Comparison of ENCODE assay signal across 1 cellular context in the genomic region with DNA sequence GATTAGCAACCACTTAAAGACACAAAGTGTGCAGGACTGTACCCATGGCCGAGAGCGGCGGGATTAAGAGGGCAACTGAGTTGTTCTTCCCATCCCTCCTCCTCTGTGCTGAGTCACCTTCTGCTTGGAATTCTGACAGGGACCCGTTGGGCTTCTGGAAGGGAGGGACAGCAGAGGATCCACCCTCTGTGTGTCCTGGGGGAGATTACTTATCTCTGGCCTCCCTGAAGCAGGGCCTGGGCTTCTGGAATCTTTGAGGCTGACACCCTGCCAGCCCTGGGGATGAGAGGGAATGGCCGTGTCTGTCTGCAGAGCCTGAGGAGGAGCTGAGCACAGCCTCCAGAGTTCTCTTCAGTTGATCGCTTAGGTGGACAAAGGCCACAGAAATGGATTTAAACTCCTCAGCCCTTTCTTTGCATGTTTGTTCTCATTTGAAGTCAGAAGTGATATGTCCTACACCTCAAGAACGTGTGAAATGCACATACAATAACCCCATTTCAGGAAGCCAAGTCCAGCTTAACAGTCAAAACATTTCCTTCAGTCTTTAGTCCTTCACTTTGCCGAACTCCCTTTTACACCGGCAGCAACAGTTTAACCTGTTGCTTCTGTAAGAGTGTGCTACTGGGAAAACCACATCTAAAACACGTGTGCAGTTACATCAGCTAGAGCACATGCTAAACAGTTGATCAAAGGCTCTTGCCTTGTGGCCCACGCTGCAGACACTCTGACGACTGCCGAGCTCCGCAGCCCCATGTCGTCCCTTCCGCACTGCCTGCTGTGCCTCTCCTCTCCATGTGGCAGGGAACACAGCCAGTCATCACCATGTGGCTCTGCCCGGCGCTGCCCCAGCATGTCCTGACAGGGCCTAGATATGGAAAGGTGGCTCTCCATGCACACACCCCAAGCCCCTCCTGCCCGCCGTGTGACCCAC.
TF ChIP-seq lines count a peak whose summit lies in the region.

No MANE protein-coding gene starts in this region.

TF ChIP-seq in K562, 482 proteins besides CTCF, POLR2A, EP300 and RAD21 (continued from another document):
- TF ChIP-seq, protein P1, sequence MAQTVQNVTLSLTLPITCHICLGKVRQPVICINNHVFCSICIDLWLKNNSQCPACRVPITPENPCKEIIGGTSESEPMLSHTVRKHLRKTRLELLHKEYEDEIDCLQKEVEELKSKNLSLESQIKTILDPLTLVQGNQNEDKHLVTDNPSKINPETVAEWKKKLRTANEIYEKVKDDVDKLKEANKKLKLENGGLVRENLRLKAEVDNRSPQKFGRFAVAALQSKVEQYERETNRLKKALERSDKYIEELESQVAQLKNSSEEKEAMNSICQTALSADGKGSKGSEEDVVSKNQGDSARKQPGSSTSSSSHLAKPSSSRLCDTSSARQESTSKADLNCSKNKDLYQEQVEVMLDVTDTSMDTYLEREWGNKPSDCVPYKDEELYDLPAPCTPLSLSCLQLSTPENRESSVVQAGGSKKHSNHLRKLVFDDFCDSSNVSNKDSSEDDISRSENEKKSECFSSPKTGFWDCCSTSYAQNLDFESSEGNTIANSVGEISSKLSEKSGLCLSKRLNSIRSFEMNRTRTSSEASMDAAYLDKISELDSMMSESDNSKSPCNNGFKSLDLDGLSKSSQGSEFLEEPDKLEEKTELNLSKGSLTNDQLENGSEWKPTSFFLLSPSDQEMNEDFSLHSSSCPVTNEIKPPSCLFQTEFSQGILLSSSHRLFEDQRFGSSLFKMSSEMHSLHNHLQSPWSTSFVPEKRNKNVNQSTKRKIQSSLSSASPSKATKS (CRISPR knock-in tag; IDR thresholded peaks at IDR 0.05): 0 out of 2 replicates have a peak, but pooled peaks have one; percentile 33
- TF ChIP-seq, protein P2, sequence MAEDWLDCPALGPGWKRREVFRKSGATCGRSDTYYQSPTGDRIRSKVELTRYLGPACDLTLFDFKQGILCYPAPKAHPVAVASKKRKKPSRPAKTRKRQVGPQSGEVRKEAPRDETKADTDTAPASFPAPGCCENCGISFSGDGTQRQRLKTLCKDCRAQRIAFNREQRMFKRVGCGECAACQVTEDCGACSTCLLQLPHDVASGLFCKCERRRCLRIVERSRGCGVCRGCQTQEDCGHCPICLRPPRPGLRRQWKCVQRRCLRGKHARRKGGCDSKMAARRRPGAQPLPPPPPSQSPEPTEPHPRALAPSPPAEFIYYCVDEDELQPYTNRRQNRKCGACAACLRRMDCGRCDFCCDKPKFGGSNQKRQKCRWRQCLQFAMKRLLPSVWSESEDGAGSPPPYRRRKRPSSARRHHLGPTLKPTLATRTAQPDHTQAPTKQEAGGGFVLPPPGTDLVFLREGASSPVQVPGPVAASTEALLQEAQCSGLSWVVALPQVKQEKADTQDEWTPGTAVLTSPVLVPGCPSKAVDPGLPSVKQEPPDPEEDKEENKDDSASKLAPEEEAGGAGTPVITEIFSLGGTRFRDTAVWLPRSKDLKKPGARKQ (CRISPR knock-in tag; IDR thresholded peaks at IDR 0.05): peak; percentile 80; the same call in 1 of the 2 replicates
- peak; percentile 45; the same call in 1 of the 2 replicates for TF ChIP-seq POLR2G (IDR thresholded peaks at IDR 0.05; ENCODE audit: low read depth, low read length)
- no peak for TF ChIP-seq SP2 (IDR thresholded peaks at IDR 0.05; ENCODE audit: extremely low read depth, low read depth, low read length, poor library complexity, severe bottlenecking)
- peak; percentile 52; the same call in 1 of the 2 replicates for TF ChIP-seq ZNF79 (CRISPR knock-in tag; IDR thresholded peaks at IDR 0.05; ENCODE audit: low read depth)
- TF ChIP-seq MYC (IDR thresholded peaks at IDR 0.05; ENCODE audit: low read depth, low read length): peak; percentile 92
- peak; percentile 94 for TF ChIP-seq MYC (CRISPR knock-in tag; IDR thresholded peaks at IDR 0.05; ENCODE audit: borderline replicate concordance, low read depth)
- TF ChIP-seq GABPB2 (CRISPR knock-in tag; conservative IDR thresholded peaks at IDR 0.05): no peak
- TF ChIP-seq EWSR1 (IDR thresholded peaks at IDR 0.05; ENCODE audit: borderline replicate concordance, low read depth, partially characterized antibody): no peak
- no peak for TF ChIP-seq ELF1 (tag; IDR thresholded peaks at IDR 0.05)
- TF ChIP-seq CEBPB (tag; IDR thresholded peaks at IDR 0.05): no peak
- no peak for TF ChIP-seq NCOA4 (IDR thresholded peaks at IDR 0.05; ENCODE audit: partially characterized antibody)
- TF ChIP-seq FIP1L1 (IDR thresholded peaks at IDR 0.05; ENCODE audit: low read depth, low read length, poor library complexity, severe bottlenecking): no peak
- TF ChIP-seq MBD2 (IDR thresholded peaks at IDR 0.05; ENCODE audit: borderline replicate concordance, low read depth): peak; percentile 24; the same call in 1 of the 2 replicates
- peak; percentile 47 for TF ChIP-seq ZFX (CRISPR knock-in tag; IDR thresholded peaks at IDR 0.05)
- TF ChIP-seq SRF (CRISPR knock-in tag; IDR thresholded peaks at IDR 0.05): peak; percentile 49 to 51; a peak in 1 of 4 replicates
- no peak for TF ChIP-seq NCOA2 (IDR thresholded peaks at IDR 0.05; ENCODE audit: partially characterized antibody in 2 of 2)
